In the genomic region with DNA sequence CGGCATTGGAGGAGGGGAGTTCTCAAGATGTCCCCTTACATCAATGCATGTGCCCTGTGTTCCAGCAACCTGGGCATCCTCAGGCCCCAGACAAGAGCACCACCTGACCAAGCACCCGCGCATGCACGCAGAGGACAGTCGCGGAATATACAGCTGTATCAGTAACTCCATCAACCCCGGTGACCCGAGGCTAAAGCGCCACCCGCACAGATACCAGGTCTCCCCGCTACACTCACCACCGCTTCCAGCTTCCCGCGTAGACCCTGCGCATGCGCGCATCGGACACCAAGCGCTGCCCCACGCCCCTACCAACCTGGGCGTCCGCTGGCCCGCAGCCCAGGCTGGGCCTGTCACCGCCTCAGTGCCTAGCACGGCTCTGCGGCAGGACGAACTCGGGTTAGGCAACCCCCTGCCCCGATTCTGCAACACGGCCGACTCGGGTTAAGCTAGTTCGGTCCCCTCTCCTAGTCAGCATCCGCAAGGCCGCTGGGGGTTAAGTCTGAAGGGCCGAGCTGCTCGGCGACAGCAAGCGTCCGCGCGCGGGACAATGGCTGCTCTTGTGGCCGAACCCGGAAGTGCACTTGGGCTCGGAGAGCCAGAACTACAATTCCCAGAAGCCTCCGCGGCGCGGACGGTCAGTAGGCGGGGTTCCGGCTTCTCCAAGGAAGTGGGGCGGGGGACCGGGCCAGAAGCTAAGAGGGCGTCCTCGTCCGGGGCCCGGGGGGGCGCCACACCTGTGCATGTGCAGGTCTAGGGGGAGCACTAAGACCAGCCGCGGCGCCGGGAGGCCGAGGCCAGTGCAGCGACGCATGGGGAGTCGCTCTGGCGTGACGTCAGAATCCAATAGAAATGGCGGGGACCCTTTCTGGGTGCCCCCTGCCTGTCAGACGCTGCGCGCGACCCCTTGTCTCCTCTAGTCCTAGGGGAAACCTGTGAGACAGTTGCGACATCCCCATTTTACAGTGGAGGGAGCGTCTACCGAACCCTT, we compare ENCODE assay signal across 8 cellular contexts. TPM values are rescaled to one million over a fixed set of nuclear protein-coding genes. Genes with fewer than 3 reads are reported as not detected.
A peak's percentile ranks its signal among the peaks of the same experiment; 100 is the strongest.
DNase-seq lines count a peak whose midpoint lies in the region; ATAC-seq and TF ChIP-seq lines count a peak whose summit lies in the region.

A gene (minus strand): TSS at position 561 of the 988 bp plus-strand sequence. CDS start 3,188 bp downstream, outside the sequence.

- H3K36me3 ChIP-seq in osteoblast (ENCODE audit: insufficient read depth, low read length) (peaks cover 10% of the 10 kb centered on the region), thoracic aorta (peaks cover 19% of the 10 kb centered on the region)

- H2AFZ ChIP-seq in osteoblast (ENCODE audit: low read length), result peak within 1 kb of the TSS; percentile 100

- H3K9me3 Mint-ChIP-seq in activated naive CD4-positive, alpha-beta T cell treated with anti-CD3 and anti-CD28 coated beads, Interleukin-2, amount 50 U/mL, for 72 hours, result peaks cover 52 to 55% of the 10 kb centered on the region in 2 donors

- peak within 1 kb of the TSS; percentile 89 to 90 for H3K27ac Mint-ChIP-seq in activated naive CD4-positive, alpha-beta T cell treated with anti-CD3 and anti-CD28 coated beads, Interleukin-2, amount 50 U/mL, for 72 hours

- peaks cover 3% of the 10 kb centered on the region for H3K9me3 ChIP-seq in osteoblast (ENCODE audit: low read depth, low read length)
- peaks cover 21% of the 10 kb centered on the region for H3K9me3 ChIP-seq in thoracic aorta

- no peaks in the 10 kb centered on the region for H3K27me3 ChIP-seq in osteoblast (ENCODE audit: insufficient read depth, low read length)
- H3K27me3 ChIP-seq in thoracic aorta (replicated peaks; ENCODE audit: insufficient read depth), result no peaks in the 10 kb centered on the region

- ATAC-seq in HG02571 (IDR thresholded peaks at IDR 0.05; ENCODE audit: unreplicated experiment), result peak; percentile 87
- peak; percentile 94 for ATAC-seq in SK-N-SH treated with all-trans-retinoic acid at 6 μM for 48 hours
- peak; percentile 91 to 93 for ATAC-seq in activated naive CD4-positive, alpha-beta T cell treated with anti-CD3 and anti-CD28 coated beads, Interleukin-2, amount 50 U/mL, for 72 hours
- ATAC-seq in thoracic aorta (ENCODE audit: insufficient number of reproducible peaks, low FRiP score, low read depth), result peak; percentile 91

- peaks cover 59 to 84% of the 10 kb centered on the region in 2 donors for H3K36me3 Mint-ChIP-seq in activated naive CD4-positive, alpha-beta T cell treated with anti-CD3 and anti-CD28 coated beads, Interleukin-2, amount 50 U/mL, for 72 hours

- peak; percentile 94 for DNase-seq in GM10266 (ENCODE audit: extremely low spot score)
- peak; percentile 87 for DNase-seq in NCI-H1048 (lab: John Stamatoyannopoulos, UW)
- DNase-seq in activated naive CD4-positive, alpha-beta T cell treated with anti-CD3 and anti-CD28 coated beads, Interleukin-2, amount 50 U/mL, for 72 hours (ENCODE audit: low spot score in 2 of 2), result peak; percentile 94
- peak; percentile 96 for DNase-seq in glomerular visceral epithelial cell (ENCODE audit: extremely low spot score)
- DNase-seq in osteoblast (ENCODE audit: insufficient read length, low spot score, missing footprints), result peak; percentile 99
- DNase-seq in thoracic aorta (ENCODE audit: low spot score), result peak; percentile 76

- H3K79me2 ChIP-seq in osteoblast (ENCODE audit: insufficient read depth, low read length), result peaks cover 46% of the 10 kb centered on the region

- H3K27ac ChIP-seq in osteoblast (ENCODE audit: low read depth, low read length) (peak within 1 kb of the TSS; percentile 81), thoracic aorta (peak within 1 kb of the TSS; percentile 75 to 80)

- H3K4me3 ChIP-seq in osteoblast (ENCODE audit: insufficient read depth, low read length), result peak within 1 kb of the TSS; percentile 98
- H3K4me3 ChIP-seq in thoracic aorta, result peak within 1 kb of the TSS; percentile 90

- TF ChIP-seq CTCF in GM10266 (IDR thresholded peaks at IDR 0.05; ENCODE audit: control insufficient read depth, insufficient read depth, low read depth, missing control alignments) (peak; percentile 28), osteoblast (IDR thresholded peaks at IDR 0.05; ENCODE audit: extremely low read depth, low read depth, low read length) (no peak), thoracic aorta (IDR thresholded peaks at IDR 0.05) (peak; percentile 84)

- peaks cover 23% of the 10 kb centered on the region for H4K20me1 ChIP-seq in osteoblast (ENCODE audit: insufficient read depth, low read length)

- H3K4me1 ChIP-seq in osteoblast (ENCODE audit: insufficient read depth, low read length) (peaks cover 12% of the 10 kb centered on the region), thoracic aorta (ENCODE audit: control insufficient read depth in 1 of 2, low read depth in 2 of 2) (peaks cover 11 to 17% of the 10 kb centered on the region in 2 donors)

- peak within 1 kb of the TSS; percentile 98 for H3K4me2 ChIP-seq in osteoblast (ENCODE audit: insufficient read depth, low read length)

TF ChIP-seq in SK-N-SH treated with all-trans-retinoic acid at 6 μM for 48 hours, 23 proteins besides CTCF, POLR2A, EP300 and RAD21 (continues in another document):
- no peak for TF ChIP-seq OSR1 (CRISPR knock-in tag; IDR thresholded peaks at IDR 0.05)
- no peak for TF ChIP-seq TCF4 (CRISPR knock-in tag; IDR thresholded peaks at IDR 0.05; ENCODE audit: borderline replicate concordance)
- TF ChIP-seq CSDC2 (CRISPR knock-in tag; IDR thresholded peaks at IDR 0.05), result no peak; the same call in 1 of the 2 replicates
- TF ChIP-seq, protein P1, sequence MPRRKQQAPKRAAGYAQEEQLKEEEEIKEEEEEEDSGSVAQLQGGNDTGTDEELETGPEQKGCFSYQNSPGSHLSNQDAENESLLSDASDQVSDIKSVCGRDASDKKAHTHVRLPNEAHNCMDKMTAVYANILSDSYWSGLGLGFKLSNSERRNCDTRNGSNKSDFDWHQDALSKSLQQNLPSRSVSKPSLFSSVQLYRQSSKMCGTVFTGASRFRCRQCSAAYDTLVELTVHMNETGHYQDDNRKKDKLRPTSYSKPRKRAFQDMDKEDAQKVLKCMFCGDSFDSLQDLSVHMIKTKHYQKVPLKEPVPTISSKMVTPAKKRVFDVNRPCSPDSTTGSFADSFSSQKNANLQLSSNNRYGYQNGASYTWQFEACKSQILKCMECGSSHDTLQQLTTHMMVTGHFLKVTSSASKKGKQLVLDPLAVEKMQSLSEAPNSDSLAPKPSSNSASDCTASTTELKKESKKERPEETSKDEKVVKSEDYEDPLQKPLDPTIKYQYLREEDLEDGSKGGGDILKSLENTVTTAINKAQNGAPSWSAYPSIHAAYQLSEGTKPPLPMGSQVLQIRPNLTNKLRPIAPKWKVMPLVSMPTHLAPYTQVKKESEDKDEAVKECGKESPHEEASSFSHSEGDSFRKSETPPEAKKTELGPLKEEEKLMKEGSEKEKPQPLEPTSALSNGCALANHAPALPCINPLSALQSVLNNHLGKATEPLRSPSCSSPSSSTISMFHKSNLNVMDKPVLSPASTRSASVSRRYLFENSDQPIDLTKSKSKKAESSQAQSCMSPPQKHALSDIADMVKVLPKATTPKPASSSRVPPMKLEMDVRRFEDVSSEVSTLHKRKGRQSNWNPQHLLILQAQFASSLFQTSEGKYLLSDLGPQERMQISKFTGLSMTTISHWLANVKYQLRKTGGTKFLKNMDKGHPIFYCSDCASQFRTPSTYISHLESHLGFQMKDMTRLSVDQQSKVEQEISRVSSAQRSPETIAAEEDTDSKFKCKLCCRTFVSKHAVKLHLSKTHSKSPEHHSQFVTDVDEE (CRISPR knock-in tag; IDR thresholded peaks at IDR 0.05), result 0 out of 2 replicates have a peak, but pooled peaks have one; percentile 44
- no peak for TF ChIP-seq ISL1 (CRISPR knock-in tag; IDR thresholded peaks at IDR 0.05)
- no peak for TF ChIP-seq TOX (CRISPR knock-in tag; IDR thresholded peaks at IDR 0.05; ENCODE audit: borderline replicate concordance)
- TF ChIP-seq GLIS3 (CRISPR knock-in tag; IDR thresholded peaks at IDR 0.05), result no peak
- TF ChIP-seq ZNF8 (CRISPR knock-in tag; IDR thresholded peaks at IDR 0.05), result no peak
- 0 out of 2 replicates have a peak, but pooled peaks have one; percentile 65 for TF ChIP-seq ZFP3 (CRISPR knock-in tag; IDR thresholded peaks at IDR 0.05)
- TF ChIP-seq, protein P2, sequence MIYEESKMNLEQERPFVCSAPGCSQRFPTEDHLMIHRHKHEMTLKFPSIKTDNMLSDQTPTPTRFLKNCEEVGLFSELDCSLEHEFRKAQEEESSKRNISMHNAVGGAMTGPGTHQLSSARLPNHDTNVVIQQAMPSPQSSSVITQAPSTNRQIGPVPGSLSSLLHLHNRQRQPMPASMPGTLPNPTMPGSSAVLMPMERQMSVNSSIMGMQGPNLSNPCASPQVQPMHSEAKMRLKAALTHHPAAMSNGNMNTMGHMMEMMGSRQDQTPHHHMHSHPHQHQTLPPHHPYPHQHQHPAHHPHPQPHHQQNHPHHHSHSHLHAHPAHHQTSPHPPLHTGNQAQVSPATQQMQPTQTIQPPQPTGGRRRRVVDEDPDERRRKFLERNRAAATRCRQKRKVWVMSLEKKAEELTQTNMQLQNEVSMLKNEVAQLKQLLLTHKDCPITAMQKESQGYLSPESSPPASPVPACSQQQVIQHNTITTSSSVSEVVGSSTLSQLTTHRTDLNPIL (CRISPR knock-in tag; IDR thresholded peaks at IDR 0.05; ENCODE audit: low read depth), result no peak
- TF ChIP-seq ARNTL (CRISPR knock-in tag; IDR thresholded peaks at IDR 0.05; ENCODE audit: borderline replicate concordance, low read depth), result 0 out of 2 replicates have a peak, but pooled peaks have one; percentile 9
- TF ChIP-seq ESRRG (CRISPR knock-in tag; IDR thresholded peaks at IDR 0.05), result no peak
- TF ChIP-seq RARB (CRISPR knock-in tag; IDR thresholded peaks at IDR 0.05), result no peak
- no peak for TF ChIP-seq BACH2 (CRISPR knock-in tag; IDR thresholded peaks at IDR 0.05; ENCODE audit: borderline replicate concordance)
- TF ChIP-seq, protein P3, sequence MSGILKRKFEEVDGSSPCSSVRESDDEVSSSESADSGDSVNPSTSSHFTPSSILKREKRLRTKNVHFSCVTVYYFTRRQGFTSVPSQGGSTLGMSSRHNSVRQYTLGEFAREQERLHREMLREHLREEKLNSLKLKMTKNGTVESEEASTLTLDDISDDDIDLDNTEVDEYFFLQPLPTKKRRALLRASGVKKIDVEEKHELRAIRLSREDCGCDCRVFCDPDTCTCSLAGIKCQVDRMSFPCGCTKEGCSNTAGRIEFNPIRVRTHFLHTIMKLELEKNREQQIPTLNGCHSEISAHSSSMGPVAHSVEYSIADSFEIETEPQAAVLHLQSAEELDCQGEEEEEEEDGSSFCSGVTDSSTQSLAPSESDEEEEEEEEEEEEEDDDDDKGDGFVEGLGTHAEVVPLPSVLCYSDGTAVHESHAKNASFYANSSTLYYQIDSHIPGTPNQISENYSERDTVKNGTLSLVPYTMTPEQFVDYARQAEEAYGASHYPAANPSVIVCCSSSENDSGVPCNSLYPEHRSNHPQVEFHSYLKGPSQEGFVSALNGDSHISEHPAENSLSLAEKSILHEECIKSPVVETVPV (CRISPR knock-in tag; IDR thresholded peaks at IDR 0.05), result no peak

RNA-seq across cellular contexts. Expression of the gene that starts here (rescaled TPM):
- 1 to 10 TPM; 8.2 to 9.6 TPM for total RNA-seq in activated naive CD4-positive, alpha-beta T cell treated with anti-CD3 and anti-CD28 coated beads, Interleukin-2, amount 50 U/mL, for 72 hours
- 5.0 and 9.4 TPM in 2 replicates for total RNA-seq in osteoblast
- total RNA-seq in thoracic aorta, result 10 to 100 TPM in 1 of 2 donors, 1 to 10 TPM in 1; 9.6 to 16.1 TPM

Comparison
In these comparisons a context has a peak if more than half of its experiments do, and no peak if none do; other contexts are left out.
1. Peak in every context shown above with its lines: DNase-seq, ATAC-seq, H3K4me3 ChIP-seq and H3K27ac ChIP-seq.